In the genomic region with DNA sequence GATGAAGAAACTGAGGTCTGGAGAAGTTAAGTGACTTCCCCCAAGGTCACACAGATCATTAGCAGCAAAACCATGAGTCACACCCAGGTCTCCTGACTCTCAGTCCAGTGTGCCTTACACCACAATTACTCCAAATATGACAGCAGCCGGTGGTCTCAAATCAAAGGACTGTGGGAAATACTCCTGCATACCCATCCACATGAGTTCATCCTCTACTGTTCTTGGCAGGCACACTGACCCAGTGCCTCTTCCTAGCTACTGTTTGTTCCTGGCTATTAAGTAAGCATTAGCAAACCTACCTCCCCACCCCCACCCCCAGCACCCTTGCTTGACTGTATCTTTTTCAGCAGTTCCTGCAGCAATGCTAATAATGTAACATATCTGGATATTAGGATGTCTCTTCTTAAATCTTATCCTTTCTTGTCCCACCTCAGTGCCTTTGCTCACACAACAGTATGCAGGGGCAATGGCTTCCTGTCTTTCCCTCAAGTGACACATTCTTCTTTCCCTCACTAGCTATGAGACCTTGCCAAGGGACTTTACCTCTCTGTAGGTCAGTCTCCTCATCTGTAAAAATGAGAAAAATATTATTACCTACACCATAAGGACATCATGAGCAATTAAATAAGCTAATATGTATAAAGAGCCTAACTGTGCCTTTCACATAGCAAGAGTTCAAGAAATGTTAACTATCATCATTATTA, we compare ENCODE assay signal across 11 cellular contexts. TPM values are rescaled to one million over a fixed set of nuclear protein-coding genes. Genes with fewer than 3 reads are reported as not detected.
A peak's percentile ranks its signal among the peaks of the same experiment; 100 is the strongest.
DNase-seq lines count a peak whose midpoint lies in the region; ATAC-seq and TF ChIP-seq lines count a peak whose summit lies in the region.
"Had no signal": no experiment of that assay in that cellular context is flagged by ENCODE, and none has a peak within 500 bp of the region (broad histone marks: within the 10 kb centered on the region; RNA-seq: fewer than 3 reads in every experiment).

No MANE protein-coding gene starts in this region.

- H3K9me3 Mint-ChIP-seq in activated CD8-positive, alpha-beta T cell treated with anti-CD3 and anti-CD28 coated beads for 36 hours = no peaks in the 10 kb centered on the region

- H3K4me1 ChIP-seq in fibroblast of lung (ENCODE audit: control insufficient read depth, extremely low read depth, insufficient read depth, low read length) = no peaks in the 10 kb centered on the region

- CTCF ChIA-PET in activated CD8-positive, alpha-beta T cell treated with anti-CD3 and anti-CD28 coated beads for 36 hours (lab: Charles Lee) = no interaction called here

- H3K27ac ChIP-seq in fibroblast of lung (ENCODE audit: insufficient read depth, low read length) = no peak overlapping the region

- no peaks in the 10 kb centered on the region for H3K9me3 ChIP-seq in fibroblast of lung (ENCODE audit: control insufficient read depth, insufficient read depth, low read depth, low read length)

- H2AFZ ChIP-seq in fibroblast of lung (ENCODE audit: low read length) = no peak overlapping the region

- H3K4me3 Mint-ChIP-seq in activated CD8-positive, alpha-beta T cell treated with anti-CD3 and anti-CD28 coated beads for 36 hours = no peak overlapping the region

- no peak for TF ChIP-seq CTCF in fibroblast of lung (conservative IDR thresholded peaks at IDR 0.05 in 1 of 2, IDR thresholded peaks at IDR 0.05 in 1 of 2; ENCODE audit: low read depth in 1 of 2, low read length in 2 of 2)
- TF ChIP-seq CTCF in activated CD8-positive, alpha-beta T cell treated with anti-CD3 and anti-CD28 coated beads for 36 hours (IDR thresholded peaks at IDR 0.05) = no peak

- DNase-seq in HCEC 1CT (peak; percentile 23), NOMO-1 treated with DMSO at 0.1 percent for 48 hours (lab: John Stamatoyannopoulos, UW; ENCODE audit: unreplicated experiment) (peak; percentile 35), fibroblast of lung (ENCODE audit: low read depth in 2 of 2) (peak; percentile 29 to 62), renal cortical epithelial cell (ENCODE audit: low read depth) (peak; percentile 52)
- no peak for DNase-seq in stimulated activated CD4-positive, alpha-beta T cell treated with anti-CD3 and anti-CD28 coated beads, Interleukin-4, amount 100 ng/mL, for 1 hour
- DNase-seq in activated CD8-positive, alpha-beta T cell treated with anti-CD3 and anti-CD28 coated beads for 36 hours = no peak
- DNase-seq: activated CD4-positive, alpha-beta T cell treated with anti-CD3 and anti-CD28 coated beads for 48 hours; NCI-H1417 treated with DMSO at 0.1 percent for 48 hours; NCI-H774; retina had no signal

- POLR2A ChIA-PET in activated CD8-positive, alpha-beta T cell treated with anti-CD3 and anti-CD28 coated beads for 36 hours (lab: Charles Lee) = no interaction called here

- no peaks in the 10 kb centered on the region for H3K36me3 ChIP-seq in fibroblast of lung (ENCODE audit: control insufficient read depth, insufficient read depth, low read length)

- intact Hi-C loops in activated CD8-positive, alpha-beta T cell treated with anti-CD3 and anti-CD28 coated beads for 36 hours (cut with micrococcal nuclease) = no loop called here

- no peaks in the 10 kb centered on the region for H4K20me1 ChIP-seq in fibroblast of lung (ENCODE audit: control insufficient read depth, extremely low read depth, insufficient read depth, low read length)

- no peaks in the 10 kb centered on the region for H3K36me3 Mint-ChIP-seq in activated CD8-positive, alpha-beta T cell treated with anti-CD3 and anti-CD28 coated beads for 36 hours (ENCODE audit: low read depth)

- H3K4me1 Mint-ChIP-seq in activated CD8-positive, alpha-beta T cell treated with anti-CD3 and anti-CD28 coated beads for 36 hours (ENCODE audit: low read depth) = no peaks in the 10 kb centered on the region

- H3K79me2 ChIP-seq in fibroblast of lung (ENCODE audit: control insufficient read depth, insufficient read depth, low read length) = no peaks in the 10 kb centered on the region

- no peak overlapping the region for H3K4me3 ChIP-seq in fibroblast of lung (replicated peaks in 1 of 4; ENCODE audit: control extremely low read depth in 1 of 4, insufficient read depth in 1 of 4, low read depth in 3 of 4, low read length in 4 of 4)

- no peaks in the 10 kb centered on the region for H3K27me3 Mint-ChIP-seq in activated CD8-positive, alpha-beta T cell treated with anti-CD3 and anti-CD28 coated beads for 36 hours

- H3K27me3 ChIP-seq in fibroblast of lung (ENCODE audit: control insufficient read depth, insufficient read depth, low read length) = no peaks in the 10 kb centered on the region

- ATAC-seq in GM18867 (IDR thresholded peaks at IDR 0.05; ENCODE audit: unreplicated experiment) = no peak
- ATAC-seq in activated CD8-positive, alpha-beta T cell treated with anti-CD3 and anti-CD28 coated beads for 36 hours = no peak

- no peak overlapping the region for H3K9ac ChIP-seq in fibroblast of lung (ENCODE audit: insufficient read depth, low read length)

- no peak overlapping the region for H3K27ac Mint-ChIP-seq in activated CD8-positive, alpha-beta T cell treated with anti-CD3 and anti-CD28 coated beads for 36 hours

- H3K4me2 ChIP-seq in fibroblast of lung (ENCODE audit: extremely low read depth, insufficient read depth, low read length) = no peak overlapping the region

RNA-seq across cellular contexts. Expression of gene FAM98A, which starts 46.2 kb away (rescaled TPM):
- 16.2 and 19.0 TPM in 2 replicates for total RNA-seq in fibroblast of lung
- 243 and 312 TPM in 2 replicates for polyA plus RNA-seq in fibroblast of lung
- polyA plus RNA-seq in fibroblast of lung (2012) = 159 and 173 TPM in 2 replicates
- polyA minus RNA-seq in fibroblast of lung (ENCODE audit: low replicate concordance) = 46.4 and 47.8 TPM in 2 replicates
- 25.2 and 130 TPM in 2 replicates for total RNA-seq in renal cortical epithelial cell
- total RNA-seq in activated CD8-positive, alpha-beta T cell treated with anti-CD3 and anti-CD28 coated beads for 36 hours = 10 to 100 TPM; 52.3 to 63.0 TPM

Comparison
In these comparisons a context has a peak if more than half of its experiments do, and no peak if none do; other contexts are left out.
1. DNase-seq: peak in HCEC 1CT (single experiment), NOMO-1 treated with DMSO at 0.1 percent for 48 hours (single experiment), fibroblast of lung (2 of 2) and renal cortical epithelial cell (single experiment); none in stimulated activated CD4-positive, alpha-beta T cell treated with anti-CD3 and anti-CD28 coated beads, Interleukin-4, amount 100 ng/mL, for 1 hour (single experiment) and activated CD8-positive, alpha-beta T cell treated with anti-CD3 and anti-CD28 coated beads for 36 hours (single experiment).